ENCODE assay signal across 9 cellular contexts in genomic region chr3:12822725-12823373, GRCh38. TPM values are rescaled to one million over a fixed set of nuclear protein-coding genes. Genes with fewer than 3 reads are reported as not detected.
DNase-seq lines count a peak whose midpoint lies in the region; ATAC-seq and TF ChIP-seq lines count a peak whose summit lies in the region.
"Had no signal": no experiment of that assay in that cellular context is flagged by ENCODE, and none has a peak within 500 bp of the region (broad histone marks: within the 10 kb centered on the region; RNA-seq: fewer than 3 reads in every experiment).

No MANE protein-coding gene starts in this region.

- in situ Hi-C loops in mammary epithelial cell (cut with MboI; ENCODE audit: low sequenced_read_pairs in 2 of 2), result no loop called here

- no peak overlapping the region for H2AFZ ChIP-seq in mammary epithelial cell (ENCODE audit: low read depth, low read length)

- H3K4me1 ChIP-seq in mammary epithelial cell (ENCODE audit: insufficient read depth, low read length) (no peaks in the 10 kb centered on the region), SJCRH30 (no peaks in the 10 kb centered on the region)

- no peaks in the 10 kb centered on the region for H4K20me1 ChIP-seq in mammary epithelial cell (ENCODE audit: insufficient read depth, low read length)

- POLR2A ChIA-PET in activated CD8-positive, alpha-beta T cell treated with anti-CD3 and anti-CD28 coated beads, Interleukin-2, amount 10 ng/mL, durations not matched to agents 7 days and 5 days (lab: Charles Lee), result interaction anchor here (1.1 kb wide), 1 partner anchor 18 kb away, joined by 3 read pairs; no protein-coding TSS in a partner anchor

- no peak overlapping the region for H3K27ac Mint-ChIP-seq in nephron progenitor cell
- no peak overlapping the region for H3K27ac Mint-ChIP-seq in activated CD8-positive, alpha-beta memory T cell treated with anti-CD3 and anti-CD28 coated beads, Interleukin-2, amount 10 ng/mL, durations not matched to agents 7 days and 5 days
- H3K27ac Mint-ChIP-seq in activated CD8-positive, alpha-beta T cell treated with anti-CD3 and anti-CD28 coated beads, Interleukin-2, amount 10 ng/mL, durations not matched to agents 7 days and 5 days, result no peak overlapping the region

- H3K9me3 ChIP-seq in mammary epithelial cell (replicated peaks; ENCODE audit: insufficient read depth, low read length) (no peaks in the 10 kb centered on the region), SJCRH30 (replicated peaks) (no peaks in the 10 kb centered on the region)

- H3K79me2 ChIP-seq in mammary epithelial cell (ENCODE audit: insufficient read depth, low read length), result no peaks in the 10 kb centered on the region

- dilution Hi-C loops in mammary epithelial cell (cut with HindIII; ENCODE audit: low sequenced_read_pairs), result no loop called here

- ATAC-seq in activated CD8-positive, alpha-beta memory T cell treated with anti-CD3 and anti-CD28 coated beads, Interleukin-2, amount 10 ng/mL, durations not matched to agents 7 days and 5 days, result no peak
- no peak for ATAC-seq in activated CD8-positive, alpha-beta T cell treated with anti-CD3 and anti-CD28 coated beads, Interleukin-2, amount 10 ng/mL, durations not matched to agents 7 days and 5 days
- no peak for ATAC-seq in GM18909 (IDR thresholded peaks at IDR 0.05; ENCODE audit: poor library complexity, unreplicated experiment)

- H3K4me3 ChIP-seq in mammary epithelial cell (replicated peaks in 1 of 3; ENCODE audit: insufficient read depth in 1 of 3, low read depth in 2 of 3, low read length in 3 of 3) (no peak overlapping the region), SJCRH30 (no peak overlapping the region)

- no peak overlapping the region for H3K9ac ChIP-seq in mammary epithelial cell (ENCODE audit: insufficient read depth, low read length)

- no peak overlapping the region for H3K4me2 ChIP-seq in mammary epithelial cell (ENCODE audit: insufficient read depth, low read depth, low read length)

- CTCF ChIA-PET in mammary epithelial cell (lab: Charles Lee; ENCODE audit: low non-redundant PET), result no interaction called here
- CTCF ChIA-PET in activated CD8-positive, alpha-beta memory T cell treated with anti-CD3 and anti-CD28 coated beads, Interleukin-2, amount 10 ng/mL, durations not matched to agents 7 days and 5 days (lab: Charles Lee), result interaction anchor here (0.8 to 3.1 kb wide), 3 partner anchors 10 to 69 kb away, joined by 3 to 12 read pairs (median 7); no protein-coding TSS in a partner anchor
- CTCF ChIA-PET in activated CD8-positive, alpha-beta T cell treated with anti-CD3 and anti-CD28 coated beads, Interleukin-2, amount 10 ng/mL, durations not matched to agents 7 days and 5 days (lab: Charles Lee), result interaction anchor here (1.0 to 3.8 kb wide), 3 partner anchors 14 to 35 kb away, joined by 3 to 15 read pairs (median 13); partner anchors contain the start of gene RPL32

- no peaks in the 10 kb centered on the region for H3K4me1 Mint-ChIP-seq in nephron progenitor cell
- H3K4me1 Mint-ChIP-seq in activated CD8-positive, alpha-beta memory T cell treated with anti-CD3 and anti-CD28 coated beads, Interleukin-2, amount 10 ng/mL, durations not matched to agents 7 days and 5 days, result no peaks in the 10 kb centered on the region
- H3K4me1 Mint-ChIP-seq in activated CD8-positive, alpha-beta T cell treated with anti-CD3 and anti-CD28 coated beads, Interleukin-2, amount 10 ng/mL, durations not matched to agents 7 days and 5 days (ENCODE audit: low read depth), result no peaks in the 10 kb centered on the region

- WGBS in mammary epithelial cell (ENCODE audit: low coverage, missing lambda C conversion rate), result 53% methylated on average over 8 of the region's 8 CpGs

- no peaks in the 10 kb centered on the region for H3K27me3 Mint-ChIP-seq in nephron progenitor cell (ENCODE audit: low read depth, poor library complexity)
- H3K27me3 Mint-ChIP-seq in activated CD8-positive, alpha-beta memory T cell treated with anti-CD3 and anti-CD28 coated beads, Interleukin-2, amount 10 ng/mL, durations not matched to agents 7 days and 5 days, result no peaks in the 10 kb centered on the region
- no peaks in the 10 kb centered on the region for H3K27me3 Mint-ChIP-seq in activated CD8-positive, alpha-beta T cell treated with anti-CD3 and anti-CD28 coated beads, Interleukin-2, amount 10 ng/mL, durations not matched to agents 7 days and 5 days (ENCODE audit: low read depth)

- no peaks in the 10 kb centered on the region for H3K9me3 Mint-ChIP-seq in nephron progenitor cell
- H3K9me3 Mint-ChIP-seq in activated CD8-positive, alpha-beta memory T cell treated with anti-CD3 and anti-CD28 coated beads, Interleukin-2, amount 10 ng/mL, durations not matched to agents 7 days and 5 days (ENCODE audit: low read depth), result no peaks in the 10 kb centered on the region
- H3K9me3 Mint-ChIP-seq in activated CD8-positive, alpha-beta T cell treated with anti-CD3 and anti-CD28 coated beads, Interleukin-2, amount 10 ng/mL, durations not matched to agents 7 days and 5 days (ENCODE audit: insufficient read depth), result no peaks in the 10 kb centered on the region

- TF ChIP-seq CTCF in GM10266 (IDR thresholded peaks at IDR 0.05; ENCODE audit: control insufficient read depth, insufficient read depth, low read depth, missing control alignments) (peak; percentile 35), mammary epithelial cell (conservative IDR thresholded peaks at IDR 0.05 in 1 of 2, IDR thresholded peaks at IDR 0.05 in 1 of 2; ENCODE audit: extremely low read depth in 1 of 2, insufficient read depth in 1 of 2, low read depth in 1 of 2, low read length in 2 of 2) (peak; percentile 9 to 37), nephron progenitor cell (IDR thresholded peaks at IDR 0.05) (peak; percentile 31)

- no peaks in the 10 kb centered on the region for H3K27me3 ChIP-seq in mammary epithelial cell (ENCODE audit: insufficient read depth, low read length)
- H3K27me3 ChIP-seq in SJCRH30, result no peaks in the 10 kb centered on the region

- DNase-seq in GM10266 (ENCODE audit: extremely low spot score), result no peak
- peak; percentile 71 for DNase-seq in NAMALWA (ENCODE audit: low spot score)
- DNase-seq in mammary epithelial cell, result no peak
- no peak for DNase-seq in nephron progenitor cell
- DNase-seq in activated CD8-positive, alpha-beta memory T cell treated with anti-CD3 and anti-CD28 coated beads, Interleukin-2, amount 10 ng/mL, durations not matched to agents 7 days and 5 days, result no peak
- DNase-seq in activated CD8-positive, alpha-beta T cell treated with anti-CD3 and anti-CD28 coated beads, Interleukin-2, amount 10 ng/mL, durations not matched to agents 7 days and 5 days, result no peak
- DNase-seq in SJCRH30, result no peak
- DNase-seq: NCI-H187 had no signal

- H3K36me3 Mint-ChIP-seq in nephron progenitor cell (ENCODE audit: low read depth), result no peaks in the 10 kb centered on the region
- H3K36me3 Mint-ChIP-seq in activated CD8-positive, alpha-beta memory T cell treated with anti-CD3 and anti-CD28 coated beads, Interleukin-2, amount 10 ng/mL, durations not matched to agents 7 days and 5 days, result no peaks in the 10 kb centered on the region
- H3K36me3 Mint-ChIP-seq in activated CD8-positive, alpha-beta T cell treated with anti-CD3 and anti-CD28 coated beads, Interleukin-2, amount 10 ng/mL, durations not matched to agents 7 days and 5 days (ENCODE audit: low read depth), result no peaks in the 10 kb centered on the region

- H3K36me3 ChIP-seq in mammary epithelial cell (ENCODE audit: insufficient read depth, low read length), result no peaks in the 10 kb centered on the region
- H3K36me3 ChIP-seq in SJCRH30, result no peaks in the 10 kb centered on the region

- BruUV-seq in mammary epithelial cell (replicated peaks; lab: Mats Ljungman, UMichigan), result no TSS peak

- H3K27ac ChIP-seq in mammary epithelial cell (ENCODE audit: insufficient read depth, low read depth, low read length), result no peak overlapping the region
- no peak overlapping the region for H3K27ac ChIP-seq in SJCRH30

- intact Hi-C loops in mammary epithelial cell (cut with micrococcal nuclease), result no loop called here

- H3K4me3 Mint-ChIP-seq in nephron progenitor cell, result no peak overlapping the region
- no peak overlapping the region for H3K4me3 Mint-ChIP-seq in activated CD8-positive, alpha-beta memory T cell treated with anti-CD3 and anti-CD28 coated beads, Interleukin-2, amount 10 ng/mL, durations not matched to agents 7 days and 5 days
- no peak overlapping the region for H3K4me3 Mint-ChIP-seq in activated CD8-positive, alpha-beta T cell treated with anti-CD3 and anti-CD28 coated beads, Interleukin-2, amount 10 ng/mL, durations not matched to agents 7 days and 5 days

RNA-seq across cellular contexts. Expression of gene RPL32, which starts 18.5 kb away (rescaled TPM):
- 1,000 to 10,000 TPM in 1 of 2 donors, 100 to 1,000 TPM in 1; 686 to 1,631 TPM for total RNA-seq in mammary epithelial cell
- polyA plus RNA-seq in mammary epithelial cell, result 2,092 TPM
- 770 TPM for polyA minus RNA-seq in mammary epithelial cell
- 1,000 to 10,000 TPM; 1,759 to 1,893 TPM for total RNA-seq in activated CD8-positive, alpha-beta memory T cell treated with anti-CD3 and anti-CD28 coated beads, Interleukin-2, amount 10 ng/mL, durations not matched to agents 7 days and 5 days
- total RNA-seq in activated CD8-positive, alpha-beta T cell treated with anti-CD3 and anti-CD28 coated beads, Interleukin-2, amount 10 ng/mL, durations not matched to agents 7 days and 5 days, result 1,000 to 10,000 TPM; 1,764 to 1,890 TPM
- 3,652 and 3,665 TPM in 2 replicates for total RNA-seq in SJCRH30 (2014; rRNA removed; shearing (Covaris generic))

RNA-seq across cellular contexts. Expression of gene CAND2, which starts 26.4 kb away (rescaled TPM):
- total RNA-seq in mammary epithelial cell, result 1 to 10 TPM in 1 of 2 donors, under 1 TPM in 1; 0.42 to 1.7 TPM
- polyA plus RNA-seq in mammary epithelial cell, result 0.19 TPM
- not detected for polyA minus RNA-seq in mammary epithelial cell
- under 1 TPM; 0.05 to 0.09 TPM for total RNA-seq in activated CD8-positive, alpha-beta memory T cell treated with anti-CD3 and anti-CD28 coated beads, Interleukin-2, amount 10 ng/mL, durations not matched to agents 7 days and 5 days
- total RNA-seq in activated CD8-positive, alpha-beta T cell treated with anti-CD3 and anti-CD28 coated beads, Interleukin-2, amount 10 ng/mL, durations not matched to agents 7 days and 5 days, result under 1 TPM; 0.31 to 0.53 TPM
- total RNA-seq in SJCRH30 (2014; rRNA removed; shearing (Covaris generic)), result 3.4 and 4.9 TPM in 2 replicates
